Comparison of ENCODE assay signal across 8 cellular contexts in the genomic region with DNA sequence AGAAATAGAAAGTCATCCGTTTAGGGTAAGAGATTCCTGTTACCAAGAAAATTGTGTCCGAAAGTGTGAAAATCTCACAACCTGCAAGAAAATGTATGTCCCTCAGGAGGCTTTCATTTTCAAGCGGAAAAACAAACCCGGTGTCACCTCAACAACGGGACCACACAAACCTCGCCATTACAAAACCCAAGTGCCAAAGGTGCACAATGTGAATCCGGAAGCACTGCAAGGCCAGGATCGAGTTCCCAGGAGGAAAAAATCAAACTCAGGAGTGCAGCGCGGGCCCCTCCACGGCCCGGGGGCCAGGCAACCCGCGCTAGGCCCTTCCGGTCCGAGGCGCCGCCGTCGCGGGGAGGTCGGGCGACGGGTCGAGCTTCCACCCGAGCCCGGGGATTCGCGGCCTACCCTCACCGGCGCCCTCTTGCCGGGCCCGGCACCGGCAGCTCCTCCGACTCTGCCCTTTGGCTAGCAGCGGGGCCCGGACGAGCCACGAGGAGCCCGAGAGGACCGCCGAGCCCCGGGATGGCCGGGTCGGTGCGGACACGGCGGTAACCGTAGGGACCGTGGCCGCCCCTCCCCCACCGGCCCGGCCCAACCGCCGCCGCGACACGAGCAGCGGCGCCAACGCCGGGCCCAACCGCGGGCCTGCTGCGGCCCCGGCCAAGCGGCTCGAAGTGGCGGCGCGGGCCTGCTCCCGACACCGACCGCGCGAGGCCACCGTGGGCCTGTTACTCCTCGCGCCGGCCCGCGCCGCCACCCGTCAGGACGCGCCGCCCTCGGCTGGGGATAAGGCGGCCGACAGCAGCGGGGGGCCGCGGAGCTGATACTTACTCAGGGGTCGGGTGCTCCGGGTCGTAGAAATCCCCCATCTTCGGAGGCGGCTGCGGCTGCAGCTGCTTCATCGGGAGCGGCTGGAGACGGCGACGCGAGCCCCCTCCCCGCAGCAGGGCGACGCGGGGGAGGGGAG. TPM values are rescaled to one million over a fixed set of nuclear protein-coding genes. Genes with fewer than 3 reads are reported as not detected.
A peak's percentile ranks its signal among the peaks of the same experiment; 100 is the strongest.
DNase-seq lines count a peak whose midpoint lies in the region; ATAC-seq and TF ChIP-seq lines count a peak whose summit lies in the region.

No MANE protein-coding gene starts in this region.

- peak overlapping the region; percentile 96 for H3K9ac ChIP-seq in smooth muscle cell (ENCODE audit: low read depth)

- H3K79me2 ChIP-seq in smooth muscle cell (ENCODE audit: low read depth) = peaks cover 89% of the 10 kb centered on the region

- WGBS in smooth muscle cell (ENCODE audit: low lambda C conversion rate) = under 1% methylated on average over 81 of the region's 109 CpGs

- peak; percentile 20 for ATAC-seq in GM21447 (IDR thresholded peaks at IDR 0.05; ENCODE audit: unreplicated experiment)

- peaks cover 59% of the 10 kb centered on the region for H4K20me1 ChIP-seq in smooth muscle cell (ENCODE audit: low read depth)

- peaks cover 0 to 5% (median 0%) of the 10 kb centered on the region in 3 donors for H3K36me3 Mint-ChIP-seq in immature natural killer cell

- peak overlapping the region; percentile 68 for H2AFZ ChIP-seq in smooth muscle cell (ENCODE audit: low read depth)

- H3K36me3 ChIP-seq in smooth muscle cell (ENCODE audit: low read depth) = no peaks in the 10 kb centered on the region

- H3F3A ChIP-seq in smooth muscle cell (ENCODE audit: low read depth) = peaks cover 9% of the 10 kb centered on the region

- peak overlapping the region; percentile 89 for H3K4me3 ChIP-seq in smooth muscle cell

- no peaks in the 10 kb centered on the region for H3K9me3 ChIP-seq in smooth muscle cell (replicated peaks; ENCODE audit: low read depth)

- no peak for TF ChIP-seq CTCF in VCaP (conservative IDR thresholded peaks at IDR 0.05)
- peak; percentile 3 for TF ChIP-seq CTCF in smooth muscle cell (IDR thresholded peaks at IDR 0.05; ENCODE audit: borderline replicate concordance, insufficient read depth, poor library complexity, severe bottlenecking)

- no peaks in the 10 kb centered on the region for H3K9me3 Mint-ChIP-seq in immature natural killer cell

- peak overlapping the region; percentile 98 to 100 (median 99) for H3K27ac Mint-ChIP-seq in immature natural killer cell

- H3K4me1 Mint-ChIP-seq in immature natural killer cell = peaks cover 57 to 67% of the 10 kb centered on the region in 2 donors

- H3K4me1 ChIP-seq in smooth muscle cell (ENCODE audit: low read depth) = peaks cover 23% of the 10 kb centered on the region

- DNase-seq in D341Med (ENCODE audit: low spot score) (peak; percentile 78), HuH-7 (ENCODE audit: low spot score) (peak; percentile 54), T47D (ENCODE audit: low read depth in 1 of 2, low spot score in 1 of 2) (peak; percentile 11 to 31), immature natural killer cell (peak; percentile 71 to 73 (median 72)), smooth muscle cell (lab: John Stamatoyannopoulos, UW; ENCODE audit: unreplicated experiment) (peak; percentile 52), dedifferentiated amniotic fluid mesenchymal stem cell (ENCODE audit: extremely low spot score) (no peak)

- H3K27ac ChIP-seq in VCaP (peak overlapping the region; percentile 98), smooth muscle cell (ENCODE audit: low read depth) (peak overlapping the region; percentile 84)

- H3K27me3 Mint-ChIP-seq in immature natural killer cell (ENCODE audit: low read depth in 3 of 3) = peaks cover 14 to 27% (median 17%) of the 10 kb centered on the region in 3 donors

- no peaks in the 10 kb centered on the region for H3K27me3 ChIP-seq in smooth muscle cell (ENCODE audit: low read depth)

- in situ Hi-C loops in T47D (cut with HindIII; ENCODE audit: low pct_unique_long_range_greater_than_20kb, low sequenced_read_pairs) = no loop called here

- H3K4me3 Mint-ChIP-seq in immature natural killer cell = peak overlapping the region; percentile 99 to 100 (median 99)

- peak overlapping the region; percentile 88 for H3K4me2 ChIP-seq in smooth muscle cell

RNA-seq across cellular contexts. Expression of gene SETD2, which starts 0.6 kb away (rescaled TPM):
- 10 to 100 TPM in 1 of 3 donors, 1 to 10 TPM in 2; 7.4 to 27.0 (median 8.2) TPM for polyA plus RNA-seq in immature natural killer cell
- 28.4 and 31.4 TPM in 2 replicates for total RNA-seq in smooth muscle cell
- polyA plus RNA-seq in smooth muscle cell = 8.3 and 13.1 TPM in 2 replicates
